Comparison of ENCODE assay signal across 10 cellular contexts in genomic region chr1:21346304-21347071, GRCh38. TPM values are rescaled to one million over a fixed set of nuclear protein-coding genes. Genes with fewer than 3 reads are reported as not detected.
DNase-seq lines count a peak whose midpoint lies in the region; ATAC-seq and TF ChIP-seq lines count a peak whose summit lies in the region.
"Had no signal": no experiment of that assay in that cellular context is flagged by ENCODE, and none has a peak within 500 bp of the region (broad histone marks: within the 10 kb centered on the region; RNA-seq: fewer than 3 reads in every experiment).

No MANE protein-coding gene starts in this region.

- WGBS in spleen, 5 donors: 49 to 54% (median 50%) methylated on average over 16 of the region's 16 CpGs

- no peak overlapping the region for H3K4me3 Mint-ChIP-seq in GM23338
- H3K4me3 Mint-ChIP-seq in activated CD4-positive, alpha-beta T cell treated with anti-CD3 and anti-CD28 coated beads, Interleukin-2, amount 10 ng/mL, durations not matched to agents 24 days and 14 days: no peak overlapping the region

- peaks cover 12% of the 10 kb centered on the region for H3K4me1 ChIP-seq in GM23338 (ENCODE audit: insufficient read depth)
- peaks cover 30% of the 10 kb centered on the region for H3K4me1 ChIP-seq in SJSA1 (replicated peaks)
- peaks cover 29 to 54% (median 45%) of the 10 kb centered on the region in 6 donors for H3K4me1 ChIP-seq in spleen

- H3K4me3 ChIP-seq in GM23338 (peak overlapping the region; percentile 87), SJSA1 (peak overlapping the region; percentile 100), iPS-11a (ENCODE audit: low read depth, low read length) (peak overlapping the region; percentile 73), spleen (peak overlapping the region in 5 of 8 donors; percentile 70 to 94 (median 75))

- no peaks in the 10 kb centered on the region for H3K36me3 ChIP-seq in GM23338 (ENCODE audit: insufficient read depth)
- peaks cover 8% of the 10 kb centered on the region for H3K36me3 ChIP-seq in SJSA1
- H3K36me3 ChIP-seq in spleen: no peaks in the 10 kb centered on the region

- H3K4me1 Mint-ChIP-seq in GM23338: peaks cover 13% of the 10 kb centered on the region
- H3K4me1 Mint-ChIP-seq in activated CD4-positive, alpha-beta T cell treated with anti-CD3 and anti-CD28 coated beads, Interleukin-2, amount 10 ng/mL, durations not matched to agents 24 days and 14 days: peaks cover 27% of the 10 kb centered on the region

- H3F3A ChIP-seq in GM23338 (replicated peaks; ENCODE audit: low read depth): no peaks in the 10 kb centered on the region

- TF ChIP-seq POLR2A in spleen (IDR thresholded peaks at IDR 0.05): no peak

- no peaks in the 10 kb centered on the region for H3K36me3 Mint-ChIP-seq in GM23338 (ENCODE audit: low read depth)
- peaks cover 4% of the 10 kb centered on the region for H3K36me3 Mint-ChIP-seq in activated CD4-positive, alpha-beta T cell treated with anti-CD3 and anti-CD28 coated beads, Interleukin-2, amount 10 ng/mL, durations not matched to agents 24 days and 14 days (ENCODE audit: low read depth)

- peaks cover 25% of the 10 kb centered on the region; the same call in 1 of the 2 replicates for H3K79me2 ChIP-seq in GM23338 (replicated peaks; ENCODE audit: insufficient read depth)

- no peaks in the 10 kb centered on the region for H3K9me3 Mint-ChIP-seq in GM23338
- no peaks in the 10 kb centered on the region for H3K9me3 Mint-ChIP-seq in activated CD4-positive, alpha-beta T cell treated with anti-CD3 and anti-CD28 coated beads, Interleukin-2, amount 10 ng/mL, durations not matched to agents 24 days and 14 days

- H3K4me2 ChIP-seq in GM23338: peak overlapping the region; percentile 92

- peaks cover under 1% of the 10 kb centered on the region; the same call in 1 of the 2 replicates for H4K20me1 ChIP-seq in GM23338 (replicated peaks; ENCODE audit: insufficient read depth)

- H3K27ac Mint-ChIP-seq in GM23338: no peak overlapping the region
- no peak overlapping the region for H3K27ac Mint-ChIP-seq in activated CD4-positive, alpha-beta T cell treated with anti-CD3 and anti-CD28 coated beads, Interleukin-2, amount 10 ng/mL, durations not matched to agents 24 days and 14 days
- H3K27ac Mint-ChIP-seq: progenitor cell of endocrine pancreas had no signal

- intact Hi-C loops in spleen (cut with DNase I; ENCODE audit: low total_unique reads): no loop called here
- intact Hi-C loops in activated CD4-positive, alpha-beta T cell treated with anti-CD3 and anti-CD28 coated beads, Interleukin-2, amount 10 ng/mL, durations not matched to agents 24 days and 14 days (cut with micrococcal nuclease): loop anchor here (10.0 kb wide), 2 partner anchors 412 to 562 kb away; partner anchors contain the start of gene HP1BP3

- H3K27me3 Mint-ChIP-seq in GM23338 (ENCODE audit: insufficient read depth, low read depth, poor library complexity): peaks cover 23% of the 10 kb centered on the region
- H3K27me3 Mint-ChIP-seq in activated CD4-positive, alpha-beta T cell treated with anti-CD3 and anti-CD28 coated beads, Interleukin-2, amount 10 ng/mL, durations not matched to agents 24 days and 14 days: no peaks in the 10 kb centered on the region
- H3K27me3 Mint-ChIP-seq: progenitor cell of endocrine pancreas had no signal

- peak overlapping the region; percentile 97 for H2AFZ ChIP-seq in GM23338

- TF ChIP-seq CTCF in GM23338 (conservative IDR thresholded peaks at IDR 0.05; ENCODE audit: low read depth in 2 of 2): no peak
- TF ChIP-seq CTCF in spleen (IDR thresholded peaks at IDR 0.05 in 8 of 11, conservative IDR thresholded peaks at IDR 0.05 in 3 of 11): no peak

- H3K27me3 ChIP-seq in GM23338 (ENCODE audit: insufficient read depth): peaks cover 32% of the 10 kb centered on the region
- H3K27me3 ChIP-seq in SJSA1 (replicated peaks): no peaks in the 10 kb centered on the region
- peaks cover 0 to 10% (median 0%) of the 10 kb centered on the region in 7 donors for H3K27me3 ChIP-seq in spleen (replicated peaks in 1 of 7)

- ATAC-seq in GM23338 (no peak), GM21390 (IDR thresholded peaks at IDR 0.05; ENCODE audit: unreplicated experiment) (no peak)

- peaks cover 10% of the 10 kb centered on the region for H3K9me3 ChIP-seq in SJSA1 (replicated peaks)
- H3K9me3 ChIP-seq in spleen: no peaks in the 10 kb centered on the region

- H3K9me2 ChIP-seq in GM23338 (ENCODE audit: insufficient read depth): no peaks in the 10 kb centered on the region

- H3K27ac ChIP-seq in GM23338 (ENCODE audit: low read depth) (no peak overlapping the region), SJSA1 (no peak overlapping the region), spleen (no peak overlapping the region)
- H3K27ac ChIP-seq: epithelial cell of prostate had no signal

- DNase-seq in GM23338 (ENCODE audit: low spot score) (no peak), SJSA1 (ENCODE audit: low read depth in 1 of 2, low spot score in 2 of 2) (no peak), spleen (no peak), islet precursor cell (no peak), MV-4-11 (lab: John Stamatoyannopoulos, UW) (no peak)
- no peak for DNase-seq in activated CD4-positive, alpha-beta T cell treated with anti-CD3 and anti-CD28 coated beads, Interleukin-2, amount 10 ng/mL, durations not matched to agents 24 days and 14 days

TF ChIP-seq in GM23338, 12 proteins besides CTCF, POLR2A, EP300 and RAD21:
- no peak for TF ChIP-seq EZH2phosphoT487 (IDR thresholded peaks at IDR 0.05; ENCODE audit: unreplicated experiment)
- TF ChIP-seq NANOG (IDR thresholded peaks at IDR 0.05; ENCODE audit: borderline replicate concordance): no peak
- no peak for TF ChIP-seq STAT1 (IDR thresholded peaks at IDR 0.05; ENCODE audit: unreplicated experiment)

RNA-seq across cellular contexts. Expression of gene ECE1, which starts 56.2 kb away (rescaled TPM):
- total RNA-seq in GM23338 (2014; rRNA removed; shearing (Covaris generic)): 45.0 and 48.0 TPM in 2 replicates
- polyA plus RNA-seq in GM23338 (2016; fragmentation: Nextera tagmentation; extraction: Ambion mirVana) (10.4 and 11.0 TPM in 2 replicates), spleen (10 to 100 TPM; 17.2 to 44.4 (median 24.1) TPM)
- 67.2 and 82.6 TPM in 2 replicates for total RNA-seq in SJSA1 (2014; rRNA removed; shearing (Covaris generic))
- 100 to 1,000 TPM in 5 of 7 donors, 10 to 100 TPM in 2; 95.3 to 142 (median 124) TPM for total RNA-seq in spleen
- 133 and 134 TPM in 2 replicates for total RNA-seq in activated CD4-positive, alpha-beta T cell treated with anti-CD3 and anti-CD28 coated beads, Interleukin-2, amount 10 ng/mL, durations not matched to agents 24 days and 14 days
